Comparison of ENCODE assay signal across 7 cellular contexts in the genomic region with DNA sequence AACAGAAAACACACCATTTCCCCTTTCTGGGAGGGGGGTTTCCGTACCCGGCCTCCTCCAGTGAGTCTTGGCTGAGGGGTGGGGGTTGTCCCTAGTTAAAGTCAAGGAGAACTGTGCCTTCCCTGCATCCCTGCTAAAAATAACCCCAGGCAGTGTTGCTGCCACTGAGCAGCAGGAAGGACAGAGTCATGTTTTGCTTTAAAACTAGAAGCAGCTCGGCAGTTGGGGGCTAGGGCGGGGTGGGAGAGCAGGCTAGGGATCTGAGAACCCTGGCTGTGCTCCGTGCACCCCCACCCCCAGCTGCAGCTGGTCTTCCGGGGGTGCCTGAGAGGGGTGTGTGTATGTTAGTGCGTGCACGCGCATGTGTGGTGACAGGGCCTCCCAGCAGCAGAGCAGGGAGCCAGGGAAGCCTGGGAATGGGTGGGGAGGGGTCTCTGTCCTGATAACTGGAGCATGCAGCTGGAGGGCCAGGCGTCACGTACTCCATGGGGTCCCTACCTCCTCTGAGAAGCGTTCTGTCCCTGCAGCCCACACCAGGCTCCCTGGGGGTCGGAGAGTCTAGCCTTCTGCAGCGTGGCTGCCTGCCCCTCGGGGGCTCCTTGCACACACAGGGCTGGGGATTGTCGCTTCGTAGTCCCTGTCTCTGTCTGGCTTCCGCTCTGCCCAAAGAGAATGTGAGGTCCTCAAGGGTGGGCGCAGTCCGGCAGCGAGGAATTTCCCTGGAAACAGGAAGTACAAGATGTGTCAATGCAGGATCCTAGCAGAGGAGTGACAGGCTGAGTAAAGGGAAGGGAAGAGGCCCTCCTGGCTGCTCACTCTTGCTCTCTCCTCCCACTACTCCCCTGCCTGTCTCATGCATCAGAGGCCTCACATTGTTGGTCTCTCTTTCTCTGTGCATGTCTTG. TPM values are rescaled to one million over a fixed set of nuclear protein-coding genes. Genes with fewer than 3 reads are reported as not detected.
DNase-seq lines count a peak whose midpoint lies in the region; ATAC-seq, FAIRE-seq and TF ChIP-seq lines count a peak whose summit lies in the region.

No MANE protein-coding gene starts in this region.

- H3K27ac ChIP-seq in SJCRH30: no peak overlapping the region
- no peak overlapping the region for H3K27ac ChIP-seq in H1 (ENCODE audit: low read depth, low read length)

- peak overlapping the region; percentile 59 for H4K91ac ChIP-seq in H1 (replicated peaks; ENCODE audit: insufficient read length, low read length)

- no peak overlapping the region for H2BK120ac ChIP-seq in H1 (replicated peaks; ENCODE audit: low read depth, low read length)

- no peaks in the 10 kb centered on the region for H3K36me3 ChIP-seq in SJCRH30
- no peaks in the 10 kb centered on the region for H3K36me3 ChIP-seq in H1 (ENCODE audit: control insufficient read depth in 2 of 4, insufficient read depth in 4 of 4, low read length in 3 of 4)
- H3K36me3 ChIP-seq in mucosa of stomach (ENCODE audit: control insufficient read depth, insufficient read depth, low read length): no peaks in the 10 kb centered on the region

- no peak for TF ChIP-seq EP300 in H1 (IDR thresholded peaks at IDR 0.05; ENCODE audit: borderline replicate concordance in 1 of 2, low read depth in 2 of 2, low read length in 2 of 2)

- peak overlapping the region; percentile 7 for H4K5ac ChIP-seq in H1 (ENCODE audit: insufficient read length, low read depth, low read length)

- FAIRE-seq in H1 (lab: Jason Lieb, UNC): no peak

- no peak for TF ChIP-seq RAD21 in H1 (IDR thresholded peaks at IDR 0.05 in 1 of 2, conservative IDR thresholded peaks at IDR 0.05 in 1 of 2; ENCODE audit: low read depth in 2 of 2, low read length in 2 of 2)

- peak overlapping the region; percentile 8; the same call in 1 of the 2 replicates for H2BK5ac ChIP-seq in H1 (ENCODE audit: low read depth, low read length)

- no peak for TF ChIP-seq CTCF in H1 (IDR thresholded peaks at IDR 0.05; ENCODE audit: control extremely low read depth in 1 of 3, insufficient read depth in 1 of 3, low read depth in 1 of 3, low read length in 3 of 3)

- POLR2A ChIA-PET in H1 (lab: Charles Lee; ENCODE audit: partially characterized antibody): interaction anchor here (0.5 to 2.8 kb wide), 5 partner anchors 12 to 230 kb away, joined by 3 to 9 read pairs (median 3); no protein-coding TSS in a partner anchor

- H2BK15ac ChIP-seq in H1 (ENCODE audit: low read length): 0 out of 2 replicates have a peak overlapping the region, but pooled peaks have one; percentile 22

- H4K20me1 ChIP-seq in H1 (replicated peaks in 1 of 2; ENCODE audit: control insufficient read depth in 1 of 2, insufficient read depth in 2 of 2, low read length in 2 of 2): no peaks in the 10 kb centered on the region

- peak overlapping the region; percentile 62; the same call in 1 of the 2 replicates for H4K8ac ChIP-seq in H1 (ENCODE audit: extremely low read depth, insufficient read depth, low read length)

- H2BK20ac ChIP-seq in H1 (ENCODE audit: low read length): peak overlapping the region; percentile 50; the same call in 1 of the 2 replicates

- no peak for DNase-seq in SJCRH30
- DNase-seq in H1 (ENCODE audit: low read depth in 1 of 2, low spot score in 2 of 2): peak in 1 of 2 experiments; percentile 69
- no peak for DNase-seq in LoVo (ENCODE audit: low spot score)
- no peak for DNase-seq in NCI-H1417 treated with DMSO at 0.1 percent for 48 hours (lab: John Stamatoyannopoulos, UW)

- ATAC-seq in GM18511 (IDR thresholded peaks at IDR 0.05; ENCODE audit: unreplicated experiment) (peak; percentile 59), HG02642 (IDR thresholded peaks at IDR 0.05; ENCODE audit: poor library complexity, unreplicated experiment) (peak; percentile 53)

- H2AK5ac ChIP-seq in H1 (ENCODE audit: low read depth, low read length): no peak overlapping the region

- H3K23me2 ChIP-seq in H1 (ENCODE audit: low read depth, low read length): no peaks in the 10 kb centered on the region

- no peaks in the 10 kb centered on the region for H3K9me3 ChIP-seq in SJCRH30 (replicated peaks)
- no peaks in the 10 kb centered on the region for H3K9me3 ChIP-seq in H1 (ENCODE audit: insufficient read depth in 2 of 2, low read depth in 1 of 2, low read length in 1 of 2)
- H3K9me3 ChIP-seq in mucosa of stomach (ENCODE audit: control insufficient read depth, low read length): no peaks in the 10 kb centered on the region

- H3K4ac ChIP-seq in H1 (replicated peaks; ENCODE audit: insufficient read length, low read depth, low read length): peak overlapping the region; percentile 40

- no peaks in the 10 kb centered on the region for H3K79me1 ChIP-seq in H1 (ENCODE audit: low read depth, low read length)

- H3K23ac ChIP-seq in H1 (ENCODE audit: insufficient read length): no peak overlapping the region

- peaks cover 8% of the 10 kb centered on the region; the same call in 1 of the 2 replicates for H3K27me3 ChIP-seq in SJCRH30
- H3K27me3 ChIP-seq in H1 (replicated peaks in 1 of 4; ENCODE audit: control insufficient read depth in 3 of 4, extremely low read depth in 1 of 4, insufficient read depth in 3 of 4, low read length in 3 of 4): 0 out of 7 replicates have a peak, but pooled peaks cover 0 to 3% (median 0%) of the 10 kb centered on the region in 4 experiments
- no peaks in the 10 kb centered on the region for H3K27me3 ChIP-seq in mucosa of stomach (ENCODE audit: control insufficient read depth, insufficient read depth, low read length)

- peak overlapping the region; percentile 6 to 19; a peak in 2 of 4 replicates for H3K4me2 ChIP-seq in H1 (ENCODE audit: insufficient read depth in 1 of 2, low read depth in 2 of 2, low read length in 2 of 2)

- H2AFZ ChIP-seq in H1 (ENCODE audit: low read length): peak overlapping the region; percentile 86

- CTCF ChIA-PET in H1 (lab: Charles Lee; ENCODE audit: partially characterized antibody): interaction anchor here (1.1 to 3.0 kb wide), 5 partner anchors 12 to 197 kb away, joined by 3 to 12 read pairs (median 4); partner anchors contain the start of gene ARMC12

- H3K4me3 ChIP-seq in SJCRH30 (peak overlapping the region; percentile 44), H1 (ENCODE audit: extremely low read depth in 1 of 4, insufficient read depth in 2 of 4, low read depth in 3 of 4, low read length in 4 of 4) (no peak overlapping the region), mucosa of stomach (ENCODE audit: low read length) (no peak overlapping the region)

- H2BK12ac ChIP-seq in H1 (ENCODE audit: low read depth, low read length): peak overlapping the region; percentile 42; the same call in 1 of the 2 replicates

- H3K56ac ChIP-seq in H1 (replicated peaks; ENCODE audit: insufficient read length, low read depth, low read length): no peak overlapping the region

- WGBS in H1 (ENCODE audit: extremely low coverage in 1 of 2, insufficient coverage in 1 of 2, insufficient read length in 1 of 2, insufficient replicate concordance in 2 of 2, low coverage in 1 of 2, low lambda C conversion rate in 2 of 2, missing lambda C conversion rate in 1 of 2), 2 experiments: 42% methylated on average over 21 of the region's 21 CpGs; no CpG with 5 or more reads in 1 of the 2 experiments

- no peaks in the 10 kb centered on the region for H3K79me2 ChIP-seq in H1 (ENCODE audit: control insufficient read depth in 1 of 2, insufficient read depth in 2 of 2, low read length in 2 of 2)

- H3K4me1 ChIP-seq in SJCRH30: no peaks in the 10 kb centered on the region
- H3K4me1 ChIP-seq in H1 (replicated peaks in 1 of 4; ENCODE audit: control insufficient read depth in 3 of 4, insufficient read depth in 4 of 4, low read length in 3 of 4): peaks cover 14 to 40% (median 28%) of the 10 kb centered on the region in 4 experiments
- H3K4me1 ChIP-seq in mucosa of stomach (ENCODE audit: control insufficient read depth, insufficient read depth, low read length): peaks cover 20% of the 10 kb centered on the region

- H3K9ac ChIP-seq in H1 (replicated peaks in 1 of 4; ENCODE audit: extremely low read depth in 1 of 4, low read depth in 3 of 4, low read length in 3 of 4) (no peak overlapping the region), mucosa of stomach (ENCODE audit: low read length) (peak overlapping the region; percentile 49)

- H3K18ac ChIP-seq in H1 (ENCODE audit: extremely low read depth, low read length): peak overlapping the region; percentile 9

- no peak for TF ChIP-seq POLR2A in H1 (IDR thresholded peaks at IDR 0.05; ENCODE audit: control extremely low read depth in 1 of 2, low read depth in 2 of 2, low read length in 2 of 2)

- H3K14ac ChIP-seq in H1 (ENCODE audit: insufficient read length): no peak overlapping the region

RNA-seq across cellular contexts. Expression of gene ARMC12, which starts 16.8 kb away (rescaled TPM):
- not detected in 2 replicates for total RNA-seq in SJCRH30 (2014; rRNA removed; shearing (Covaris generic))
- total RNA-seq in H1 (2021; fragmentation: NEBNext Ultra II Directional; extraction: Animal tissue kit (Norgen Biotek cat#: 25700)): 0.78 and 0.86 TPM in 2 replicates
- 3.7 and 3.9 TPM in 2 replicates for polyA plus RNA-seq in H1 (2011; rRNA removed)
- polyA plus RNA-seq in H1 (2011; cell fraction: cytosol; rRNA removed): 3.5 TPM
- 14.4 TPM for polyA plus RNA-seq in H1 (2011; cell fraction: nucleus; rRNA removed)
- polyA plus RNA-seq in H1 (2012, experiment 1 of 2): 1.2 to 2.6 TPM (median 1.4 TPM) in 4 replicates
- 0.91 TPM for polyA plus RNA-seq in H1 (2012, experiment 2 of 2)
- polyA plus RNA-seq in H1 (2013, experiment 1 of 2): 1.4 TPM
- 0.94 TPM for polyA plus RNA-seq in H1 (2013, experiment 2 of 2)
- 0.63 and 0.66 TPM in 2 replicates for polyA minus RNA-seq in H1 (2011; rRNA and poly(A)+ RNA removed)
- polyA minus RNA-seq in H1 (2011; cell fraction: cytosol; rRNA and poly(A)+ RNA removed): not detected
- polyA minus RNA-seq in H1 (2011; cell fraction: nucleus; rRNA and poly(A)+ RNA removed): 0.80 TPM

RNA-seq across cellular contexts. Expression of gene FKBP5, which starts 31.4 kb away (rescaled TPM):
- not detected in 2 replicates for total RNA-seq in SJCRH30 (2014; rRNA removed; shearing (Covaris generic))
- 40.4 and 41.0 TPM in 2 replicates for total RNA-seq in H1 (2021; fragmentation: NEBNext Ultra II Directional; extraction: Animal tissue kit (Norgen Biotek cat#: 25700))
- polyA plus RNA-seq in H1 (2011; rRNA removed): 9.3 and 14.3 TPM in 2 replicates
- 16.1 TPM for polyA plus RNA-seq in H1 (2011; cell fraction: cytosol; rRNA removed)
- 6.4 TPM for polyA plus RNA-seq in H1 (2011; cell fraction: nucleus; rRNA removed)
- polyA plus RNA-seq in H1 (2012, experiment 1 of 2): 31.8 to 41.6 TPM (median 34.6 TPM) in 4 replicates
- 4.5 TPM for polyA plus RNA-seq in H1 (2012, experiment 2 of 2)
- polyA plus RNA-seq in H1 (2013, experiment 1 of 2): 30.0 TPM
- polyA plus RNA-seq in H1 (2013, experiment 2 of 2): 31.7 TPM
- 14.7 and 18.2 TPM in 2 replicates for polyA minus RNA-seq in H1 (2011; rRNA and poly(A)+ RNA removed)
- polyA minus RNA-seq in H1 (2011; cell fraction: cytosol; rRNA and poly(A)+ RNA removed): 10.3 TPM
- 10.6 TPM for polyA minus RNA-seq in H1 (2011; cell fraction: nucleus; rRNA and poly(A)+ RNA removed)

RNA-seq across cellular contexts. Expression of gene CLPSL2, which starts 56.3 kb away (rescaled TPM):
- total RNA-seq in SJCRH30 (2014; rRNA removed; shearing (Covaris generic)): not detected in 2 replicates
- total RNA-seq in H1 (2021; fragmentation: NEBNext Ultra II Directional; extraction: Animal tissue kit (Norgen Biotek cat#: 25700)): 1.4 TPM in 2 replicates
- 3.2 and 3.4 TPM in 2 replicates for polyA plus RNA-seq in H1 (2011; rRNA removed)
- polyA plus RNA-seq in H1 (2011; cell fraction: cytosol; rRNA removed): 1.0 TPM
- 3.3 TPM for polyA plus RNA-seq in H1 (2011; cell fraction: nucleus; rRNA removed)
- 2.6 to 6.7 TPM (median 5.0 TPM) in 4 replicates for polyA plus RNA-seq in H1 (2012, experiment 1 of 2)
- polyA plus RNA-seq in H1 (2012, experiment 2 of 2): not detected
- 4.3 TPM for polyA plus RNA-seq in H1 (2013, experiment 1 of 2)
- polyA plus RNA-seq in H1 (2013, experiment 2 of 2): 4.7 TPM
- polyA minus RNA-seq in H1 (2011; rRNA and poly(A)+ RNA removed): not detected in 2 replicates
- polyA minus RNA-seq in H1 (2011; cell fraction: cytosol; rRNA and poly(A)+ RNA removed): not detected
- 2.7 TPM for polyA minus RNA-seq in H1 (2011; cell fraction: nucleus; rRNA and poly(A)+ RNA removed)

Comparison
In these comparisons a context has a peak if more than half of its experiments do, and no peak if none do; other contexts are left out.
1. RNA of gene FKBP5, which starts 31.4 kb away (total RNA-seq): 40.4 to 41.0 TPM in H1; not detected in SJCRH30; every median in the first group is over 10 times any median in the second.